In the genomic region with DNA sequence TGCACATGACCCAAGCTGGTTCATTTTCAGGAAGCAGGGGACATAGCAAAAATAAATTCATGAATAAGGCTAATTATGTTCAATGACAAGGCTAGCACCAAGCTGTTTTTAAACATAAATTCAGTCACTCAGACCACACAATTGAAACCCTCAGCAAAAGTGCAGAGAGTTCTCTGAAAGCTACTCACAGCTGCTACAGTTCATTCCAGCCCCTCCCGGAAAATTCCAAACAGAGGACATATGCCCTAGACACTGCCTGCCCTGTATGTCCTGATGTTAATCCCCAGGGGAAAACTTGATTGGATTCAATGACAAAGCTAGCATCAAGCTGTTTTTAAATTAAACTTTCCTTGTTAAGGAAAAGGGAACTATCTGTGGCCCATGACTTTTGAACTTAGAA, we compare ENCODE assay signal across 20 cellular contexts.
"Had no signal": no experiment of that assay in that cellular context is flagged by ENCODE, and none has a peak within 500 bp of the region (broad histone marks: within the 10 kb centered on the region; RNA-seq: fewer than 3 reads in every experiment).

No MANE protein-coding gene starts in this region.

- H2AFZ ChIP-seq: parathyroid adenoma had no signal

- H3K36me3 ChIP-seq: brain microvascular endothelial cell, colonic mucosa, left lung, thyroid gland had no signal

- H3K79me2 ChIP-seq: parathyroid adenoma had no signal

- H3K9ac ChIP-seq: parathyroid adenoma had no signal

- H3K4me3 Mint-ChIP-seq: activated B cell treated with CpG ODN at 0.5 μM for 24 hours; activated CD4-positive, alpha-beta memory T cell treated with anti-CD3 and anti-CD28 coated beads, Interleukin-2, amount 10 ng/mL, durations not matched to agents 7 days and 5 days; activated CD8-positive, alpha-beta memory T cell treated with anti-CD3 and anti-CD28 coated beads, Interleukin-2, amount 10 ng/mL, durations not matched to agents 7 days and 5 days; activated naive CD8-positive, alpha-beta T cell treated with anti-CD3 and anti-CD28 coated beads, Interleukin-2, amount 10 ng/mL, durations not matched to agents 7 days and 5 days; central memory CD8-positive, alpha-beta T cell; naive thymus-derived CD4-positive, alpha-beta T cell had no signal

- H3K4me1 Mint-ChIP-seq: activated B cell treated with CpG ODN at 0.5 μM for 24 hours; activated CD4-positive, alpha-beta memory T cell treated with anti-CD3 and anti-CD28 coated beads, Interleukin-2, amount 10 ng/mL, durations not matched to agents 7 days and 5 days; activated CD8-positive, alpha-beta memory T cell treated with anti-CD3 and anti-CD28 coated beads, Interleukin-2, amount 10 ng/mL, durations not matched to agents 7 days and 5 days; activated naive CD8-positive, alpha-beta T cell treated with anti-CD3 and anti-CD28 coated beads, Interleukin-2, amount 10 ng/mL, durations not matched to agents 7 days and 5 days; central memory CD8-positive, alpha-beta T cell had no signal

- H3K27me3 ChIP-seq: brain microvascular endothelial cell, colonic mucosa, foreskin keratinocyte, left lung, thyroid gland had no signal

- H3K27ac Mint-ChIP-seq: activated B cell treated with CpG ODN at 0.5 μM for 24 hours; activated CD4-positive, alpha-beta memory T cell treated with anti-CD3 and anti-CD28 coated beads, Interleukin-2, amount 10 ng/mL, durations not matched to agents 7 days and 5 days; activated CD8-positive, alpha-beta memory T cell treated with anti-CD3 and anti-CD28 coated beads, Interleukin-2, amount 10 ng/mL, durations not matched to agents 7 days and 5 days; activated naive CD8-positive, alpha-beta T cell treated with anti-CD3 and anti-CD28 coated beads, Interleukin-2, amount 10 ng/mL, durations not matched to agents 7 days and 5 days; naive thymus-derived CD4-positive, alpha-beta T cell had no signal

- H3K9me3 Mint-ChIP-seq: activated B cell treated with CpG ODN at 0.5 μM for 24 hours; activated CD4-positive, alpha-beta memory T cell treated with anti-CD3 and anti-CD28 coated beads, Interleukin-2, amount 10 ng/mL, durations not matched to agents 7 days and 5 days had no signal

- H3K9me3 ChIP-seq: colonic mucosa, left lung, thyroid gland had no signal

- DNase-seq: activated B cell treated with CpG ODN at 0.5 μM for 24 hours; activated CD4-positive, alpha-beta memory T cell treated with anti-CD3 and anti-CD28 coated beads, Interleukin-2, amount 10 ng/mL, durations not matched to agents 7 days and 5 days; activated CD4-positive, alpha-beta T cell treated with anti-CD3 and anti-CD28 coated beads for 48 hours; activated CD8-positive, alpha-beta memory T cell treated with anti-CD3 and anti-CD28 coated beads, Interleukin-2, amount 10 ng/mL, durations not matched to agents 7 days and 5 days; activated naive CD8-positive, alpha-beta T cell treated with anti-CD3 and anti-CD28 coated beads, Interleukin-2, amount 10 ng/mL, durations not matched to agents 7 days and 5 days; brain microvascular endothelial cell; colonic mucosa; hypothalamus; kidney; left lung; naive thymus-derived CD4-positive, alpha-beta T cell; stimulated activated CD4-positive, alpha-beta T cell treated with anti-CD3 and anti-CD28 coated beads, Interleukin-12 subunit alpha, Interleukin-12 subunit beta, amount 100 ng/mL, for 4 hours; stimulated activated CD4-positive, alpha-beta T cell treated with anti-CD3 and anti-CD28 coated beads, Interleukin-1b, Interleukin-23, amount 100 ng/mL, for 48 hours; stimulated activated CD8-positive, alpha-beta memory T cell treated with anti-CD3 and anti-CD28 coated beads, Interleukin-4, amount 100 ng/mL, for 48 hours; stimulated activated naive CD4-positive, alpha-beta T cell treated with Interleukin-2 at 50 U/mL for 16 hours; T-helper 9 cell; thyroid gland had no signal

- H3K27me3 Mint-ChIP-seq: activated B cell treated with CpG ODN at 0.5 μM for 24 hours; activated CD8-positive, alpha-beta memory T cell treated with anti-CD3 and anti-CD28 coated beads, Interleukin-2, amount 10 ng/mL, durations not matched to agents 7 days and 5 days had no signal

- H3K27ac ChIP-seq: brain microvascular endothelial cell, colonic mucosa, foreskin keratinocyte, left lung, parathyroid adenoma, thyroid gland had no signal

- H3K36me3 Mint-ChIP-seq: activated CD8-positive, alpha-beta memory T cell treated with anti-CD3 and anti-CD28 coated beads, Interleukin-2, amount 10 ng/mL, durations not matched to agents 7 days and 5 days; activated naive CD8-positive, alpha-beta T cell treated with anti-CD3 and anti-CD28 coated beads, Interleukin-2, amount 10 ng/mL, durations not matched to agents 7 days and 5 days; naive thymus-derived CD4-positive, alpha-beta T cell had no signal

- H3K4me1 ChIP-seq: colonic mucosa, foreskin keratinocyte, left lung, thyroid gland had no signal

- FAIRE-seq: kidney had no signal

- H3K4me3 ChIP-seq: colonic mucosa, left lung, thyroid gland had no signal
